12 cellular contexts compared by ENCODE assay signal in the genomic region with DNA sequence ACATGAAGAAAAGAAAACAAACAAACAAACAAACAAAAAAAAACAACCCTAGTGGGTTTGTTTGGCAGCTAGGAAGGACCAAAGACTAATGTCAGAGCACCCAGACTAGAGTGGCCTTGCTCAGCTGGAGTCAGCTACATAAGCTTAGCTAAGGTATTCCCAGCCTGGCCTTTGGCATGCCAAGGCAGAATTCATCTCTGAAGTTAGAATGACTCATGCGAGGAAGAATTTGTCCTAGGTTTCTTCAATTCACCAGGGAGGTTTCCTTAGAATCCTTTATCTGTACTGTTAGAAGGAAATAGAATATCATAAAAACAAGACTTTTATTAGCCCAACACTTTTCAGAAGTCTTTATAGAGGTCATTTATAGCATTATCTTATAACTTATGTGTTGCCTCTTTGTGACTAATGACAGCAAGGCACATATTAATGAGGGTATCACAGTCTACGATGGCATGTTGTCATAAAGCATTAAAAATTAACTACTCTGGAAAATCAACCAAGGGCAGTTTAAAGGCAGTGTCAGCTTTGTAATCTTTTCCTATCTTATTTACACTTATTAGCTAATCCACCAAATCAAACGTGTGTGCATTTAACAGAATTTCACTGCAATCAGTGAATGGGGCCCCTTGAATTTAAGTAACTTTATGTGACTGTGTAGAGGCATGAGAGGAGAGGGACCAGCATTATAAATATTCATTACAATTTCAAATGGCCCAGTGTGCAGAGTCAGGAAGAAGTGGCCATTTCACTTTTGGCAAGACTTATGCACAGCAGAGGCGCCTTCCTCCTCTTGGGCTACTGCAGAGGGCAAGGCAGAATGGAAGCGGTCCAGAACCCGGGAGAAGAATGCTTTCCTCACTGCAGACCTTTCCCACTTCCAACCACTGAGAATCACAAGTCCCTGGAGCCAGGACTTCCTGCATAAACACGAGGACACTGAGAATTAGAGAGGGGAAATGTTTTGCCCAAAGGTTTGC. TPM values are rescaled to one million over a fixed set of nuclear protein-coding genes. Genes with fewer than 3 reads are reported as not detected.
DNase-seq lines count a peak whose midpoint lies in the region; ATAC-seq and TF ChIP-seq lines count a peak whose summit lies in the region.
"Had no signal": no experiment of that assay in that cellular context is flagged by ENCODE, and none has a peak within 500 bp of the region (broad histone marks: within the 10 kb centered on the region; RNA-seq: fewer than 3 reads in every experiment).

No MANE protein-coding gene starts in this region.

- H3K4me3 ChIP-seq in A673 (ENCODE audit: low read depth, low read length, poor library complexity, severe bottlenecking) (no peak overlapping the region), cardiac fibroblast (replicated peaks in 1 of 2; ENCODE audit: low read depth in 2 of 2, low read length in 2 of 2) (no peak overlapping the region)
- no peak overlapping the region for H3K4me3 ChIP-seq in CD8-positive, alpha-beta memory T cell (ENCODE audit: low read length)
- H3K4me3 ChIP-seq: BLaER1 treated with 17β-estradiol and CSF1 and Interleukin-3, amounts not matched to agents 10 nM and 100 nM had no signal

- no peaks in the 10 kb centered on the region for H3K4me1 Mint-ChIP-seq in CD8-positive, alpha-beta memory T cell

- H3K4me1 ChIP-seq in A673 (ENCODE audit: insufficient read depth, low read length, poor library complexity, severe bottlenecking) = peaks cover 5% of the 10 kb centered on the region
- H3K4me1 ChIP-seq in CD8-positive, alpha-beta memory T cell (ENCODE audit: insufficient read depth, low read length) = no peaks in the 10 kb centered on the region

- H3K27me3 Mint-ChIP-seq in CD8-positive, alpha-beta memory T cell = peaks cover 15 to 16% of the 10 kb centered on the region in 2 donors

- no peak for TF ChIP-seq CTCF in A673 (conservative IDR thresholded peaks at IDR 0.05; ENCODE audit: low read depth, low read length)
- TF ChIP-seq CTCF in cardiac fibroblast (IDR thresholded peaks at IDR 0.05; ENCODE audit: low read depth, low read length) = no peak

- no TSS peak for BruUV-seq in A673 (replicated peaks; lab: Mats Ljungman, UMichigan)

- H3K4me3 Mint-ChIP-seq in CD8-positive, alpha-beta memory T cell = no peak overlapping the region
- H3K4me3 Mint-ChIP-seq: stimulated activated naive CD8-positive, alpha-beta T cell treated with anti-CD3 and anti-CD28 coated beads, Interleukin-15, Interleukin-2, amounts not matched to agents 100 ng/mL and 50 ng/mL, for 24 hours; T-helper 2 cell treated with Interferon-gamma antibody and Interleukin-4, amounts not matched to agents 5 μg/mL and 100 μg/mL, for 36 hours had no signal

- H3K36me3 Mint-ChIP-seq in CD8-positive, alpha-beta memory T cell = no peaks in the 10 kb centered on the region

- H3K27me3 ChIP-seq in A673 (replicated peaks; ENCODE audit: insufficient read depth, low read depth, low read length, poor library complexity) = peaks cover 11% of the 10 kb centered on the region
- H3K27me3 ChIP-seq in CD8-positive, alpha-beta memory T cell (ENCODE audit: insufficient read depth, low read length, poor library complexity, severe bottlenecking) = no peaks in the 10 kb centered on the region
- H3K27me3 ChIP-seq: BLaER1 treated with 17β-estradiol and CSF1 and Interleukin-3, amounts not matched to agents 10 nM and 100 nM had no signal

- DNase-seq in A673 (ENCODE audit: low spot score) (peak; percentile 72), HT1080 (ENCODE audit: low read depth) (peak; percentile 71), cardiac fibroblast (ENCODE audit: low read depth in 2 of 2) (peak; percentile 72 to 76), kidney glomerular epithelial cell (lab: John Stamatoyannopoulos, UW) (peak; percentile 81), NCI-H128 (lab: John Stamatoyannopoulos, UW; ENCODE audit: unreplicated experiment) (no peak)
- DNase-seq in activated CD8-positive, alpha-beta memory T cell treated with anti-CD3 and anti-CD28 coated beads, Interleukin-2, amount 50 U/mL, for 48 hours = no peak
- DNase-seq in CD8-positive, alpha-beta memory T cell = no peak
- DNase-seq: activated effector memory CD4-positive, alpha-beta T cell treated with Interleukin-2 at 50 U/mL for 16 hours had no signal

- H3K27ac ChIP-seq in A673 (ENCODE audit: low read depth, low read length, poor library complexity, severe bottlenecking) = no peak overlapping the region
- H3K27ac ChIP-seq in CD8-positive, alpha-beta memory T cell (ENCODE audit: low read depth, low read length) = no peak overlapping the region
- H3K27ac ChIP-seq: BLaER1 treated with 17β-estradiol and CSF1 and Interleukin-3, amounts not matched to agents 10 nM and 100 nM had no signal

- H3K36me3 ChIP-seq in A673 (ENCODE audit: insufficient read depth, low read length, poor library complexity, severe bottlenecking) = no peaks in the 10 kb centered on the region
- H3K36me3 ChIP-seq in CD8-positive, alpha-beta memory T cell (ENCODE audit: insufficient read depth, low read length) = no peaks in the 10 kb centered on the region
- H3K36me3 ChIP-seq: BLaER1 treated with 17β-estradiol and CSF1 and Interleukin-3, amounts not matched to agents 10 nM and 100 nM had no signal

- intact Hi-C loops in A673 (cut with micrococcal nuclease; ENCODE audit: unreplicated experiment) = loop anchor here (10.0 kb wide), 1 partner anchor 415 kb away; a partner anchor contains a TSS

- H3K27ac Mint-ChIP-seq in CD8-positive, alpha-beta memory T cell = no peak overlapping the region
- H3K27ac Mint-ChIP-seq: stimulated activated naive CD8-positive, alpha-beta T cell treated with anti-CD3 and anti-CD28 coated beads, Interleukin-15, Interleukin-2, amounts not matched to agents 100 ng/mL and 50 ng/mL, for 24 hours; T-helper 2 cell treated with Interferon-gamma antibody and Interleukin-4, amounts not matched to agents 5 μg/mL and 100 μg/mL, for 36 hours had no signal

- no peak for ATAC-seq in GM18861 (IDR thresholded peaks at IDR 0.05; ENCODE audit: unreplicated experiment)

- H3K9me3 ChIP-seq in A673 (ENCODE audit: low read depth, low read length, poor library complexity, severe bottlenecking) = no peaks in the 10 kb centered on the region
- no peaks in the 10 kb centered on the region for H3K9me3 ChIP-seq in CD8-positive, alpha-beta memory T cell (ENCODE audit: low read length)
- H3K9me3 ChIP-seq: BLaER1 treated with 17β-estradiol and CSF1 and Interleukin-3, amounts not matched to agents 10 nM and 100 nM had no signal

- POLR2A ChIA-PET in A673 (lab: Charles Lee; ENCODE audit: low non-redundant PET) = interaction anchor here (0.5 kb wide), 1 partner anchor 957 kb away, joined by 20 read pairs; no protein-coding TSS in a partner anchor
- POLR2A ChIA-PET in CD8-positive, alpha-beta memory T cell (lab: Charles Lee) = no interaction called here

- H3K9me3 Mint-ChIP-seq in CD8-positive, alpha-beta memory T cell = no peaks in the 10 kb centered on the region
- H3K9me3 Mint-ChIP-seq: stimulated activated naive CD8-positive, alpha-beta T cell treated with anti-CD3 and anti-CD28 coated beads, Interleukin-15, Interleukin-2, amounts not matched to agents 100 ng/mL and 50 ng/mL, for 24 hours; T-helper 2 cell treated with Interferon-gamma antibody and Interleukin-4, amounts not matched to agents 5 μg/mL and 100 μg/mL, for 36 hours had no signal

- CTCF ChIA-PET in A673 (lab: Charles Lee) = no interaction called here
- CTCF ChIA-PET in CD8-positive, alpha-beta memory T cell (lab: Charles Lee) = interaction anchor here (4.1 kb wide), 1 partner anchor 102 kb away, joined by 20 read pairs; no protein-coding TSS in a partner anchor

RNA-seq across cellular contexts. Expression of a gene that starts 36.3 kb away (rescaled TPM):
- total RNA-seq in A673 (2021) = not detected in 2 replicates
- total RNA-seq in HT1080 (2014; rRNA removed; shearing (Covaris generic)) = not detected in 2 replicates
- not detected in 2 replicates for polyA plus RNA-seq in HT1080 (2015; cell fraction: cytosol; rRNA removed)
- polyA plus RNA-seq in HT1080 (2015; cell fraction: nucleus; rRNA removed) = not detected in 2 replicates
- not detected for total RNA-seq in CD8-positive, alpha-beta memory T cell
- not detected for polyA plus RNA-seq in CD8-positive, alpha-beta memory T cell

Comparison
In these comparisons a context has a peak if more than half of its experiments do, and no peak if none do; other contexts are left out.
1. DNase-seq: peak in A673 (single experiment), HT1080 (single experiment), cardiac fibroblast (2 of 2) and kidney glomerular epithelial cell (single experiment); none in activated CD8-positive, alpha-beta memory T cell treated with anti-CD3 and anti-CD28 coated beads, Interleukin-2, amount 50 U/mL, for 48 hours (single experiment), CD8-positive, alpha-beta memory T cell (0 of 5) and NCI-H128 (single experiment).